ENCODE assay signal across 8 cellular contexts in the genomic region with DNA sequence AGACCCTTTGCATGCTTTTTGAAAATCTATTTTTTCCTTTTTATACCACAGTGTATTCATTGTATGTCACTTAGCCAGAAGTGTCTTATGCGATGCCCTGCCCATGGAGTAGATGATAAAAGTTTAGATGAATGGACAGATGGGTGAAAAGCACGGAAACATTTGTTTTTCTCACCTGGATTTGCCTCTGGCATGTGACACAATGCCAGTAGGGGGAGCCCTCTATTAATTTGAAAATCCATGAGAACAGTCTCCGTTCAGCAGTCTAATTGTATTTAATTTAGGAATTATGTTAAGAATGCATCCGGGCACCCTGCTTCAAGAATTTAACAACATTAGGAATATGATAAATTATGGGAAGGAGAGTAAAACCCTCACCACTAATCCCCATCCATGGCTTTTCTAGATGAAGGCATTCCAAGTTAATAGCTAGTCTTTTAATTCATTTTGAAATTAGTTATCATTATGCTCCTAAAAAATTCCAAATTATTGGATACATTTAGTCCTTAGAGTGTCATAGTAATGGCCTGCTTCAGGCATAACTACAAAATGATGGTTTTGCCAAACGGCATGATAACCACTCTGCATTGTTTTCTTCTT. TPM values are rescaled to one million over a fixed set of nuclear protein-coding genes. Genes with fewer than 3 reads are reported as not detected.
DNase-seq lines count a peak whose midpoint lies in the region; ATAC-seq, FAIRE-seq and TF ChIP-seq lines count a peak whose summit lies in the region.

No MANE protein-coding gene starts in this region.

- H3K4me1 ChIP-seq in heart right ventricle: peaks cover 0 to 5% (median 0%) of the 10 kb centered on the region in 9 donors
- no peaks in the 10 kb centered on the region for H3K4me1 ChIP-seq in pancreas

- peak; percentile 34 to 73 (median 64) for TF ChIP-seq CTCF in heart right ventricle (IDR thresholded peaks at IDR 0.05)
- TF ChIP-seq CTCF in pancreas (IDR thresholded peaks at IDR 0.05): peak; percentile 29 to 66 (median 44)

- H3K36me3 ChIP-seq in heart right ventricle (peaks cover 0 to 16% (median 0%) of the 10 kb centered on the region in 9 donors), pancreas (no peaks in the 10 kb centered on the region)

- H3K4me1 Mint-ChIP-seq in stimulated activated naive B cell treated with anti-CD40 and anti-IgM and Interleukin-4, amounts not matched to agents 10 μg/mL and 1 μg/mL and 100 μg/mL, for 72 hours: peaks cover 0 to 2% of the 10 kb centered on the region in 2 donors

- H3K9me3 Mint-ChIP-seq in stimulated activated naive B cell treated with anti-CD40 and anti-IgM and Interleukin-4, amounts not matched to agents 10 μg/mL and 1 μg/mL and 100 μg/mL, for 72 hours: peaks cover 1 to 3% of the 10 kb centered on the region in 2 donors

- H3K27ac Mint-ChIP-seq in stimulated activated naive B cell treated with anti-CD40 and anti-IgM and Interleukin-4, amounts not matched to agents 10 μg/mL and 1 μg/mL and 100 μg/mL, for 72 hours: no peak overlapping the region

- FAIRE-seq in pancreas (lab: Jason Lieb, UNC): no peak

- 56 to 62% methylated on average over 5 of the region's 5 CpGs for WGBS in heart right ventricle, 2 donors
- WGBS in pancreas, 2 donors: 38 to 39% methylated on average over 5 of the region's 5 CpGs

- H3K27me3 ChIP-seq in heart right ventricle: no peaks in the 10 kb centered on the region
- H3K27me3 ChIP-seq in pancreas: no peaks in the 10 kb centered on the region

- no peak for DNase-seq in heart right ventricle
- no peak for DNase-seq in left ventricle myocardium superior
- DNase-seq in NCI-H2081 treated with DMSO at 0.1 percent for 48 hours (lab: John Stamatoyannopoulos, UW): peak; percentile 7
- DNase-seq in dermis microvascular lymphatic vessel endothelial cell (ENCODE audit: low read depth in 2 of 2): peak; percentile 11 to 41
- peak in 1 of 6 donors; percentile 19 for DNase-seq in pancreas
- no peak for DNase-seq in stimulated activated naive B cell treated with anti-CD40 and anti-IgM and Interleukin-4, amounts not matched to agents 10 μg/mL and 1 μg/mL and 100 μg/mL, for 72 hours

- no peak overlapping the region for H3K27ac ChIP-seq in heart right ventricle
- H3K27ac ChIP-seq in pancreas: no peak overlapping the region

- ATAC-seq in heart right ventricle: peak in 1 of 8 donors; percentile 33
- no peak for ATAC-seq in left ventricle myocardium superior
- peak in 3 of 4 donors; percentile 66 to 70 (median 69) for ATAC-seq in pancreas
- ATAC-seq in HG03432 (IDR thresholded peaks at IDR 0.05; ENCODE audit: unreplicated experiment): no peak
- ATAC-seq in stimulated activated naive B cell treated with anti-CD40 and anti-IgM and Interleukin-4, amounts not matched to agents 10 μg/mL and 1 μg/mL and 100 μg/mL, for 72 hours (replicated peaks): no peak
- no peak for ATAC-seq in HG02840 (IDR thresholded peaks at IDR 0.05; ENCODE audit: low FRiP score, unreplicated experiment)

- no peaks in the 10 kb centered on the region for H3K27me3 Mint-ChIP-seq in stimulated activated naive B cell treated with anti-CD40 and anti-IgM and Interleukin-4, amounts not matched to agents 10 μg/mL and 1 μg/mL and 100 μg/mL, for 72 hours

- intact Hi-C loops in heart right ventricle (cut with DNase I) (no loop called here), left ventricle myocardium superior (cut with micrococcal nuclease) (no loop called here), pancreas (cut with DNase I) (no loop called here)

- no peak overlapping the region for H3K4me3 ChIP-seq in heart right ventricle
- no peak overlapping the region for H3K4me3 ChIP-seq in pancreas

- peaks cover 29 to 43% of the 10 kb centered on the region in 2 donors for H3K36me3 Mint-ChIP-seq in stimulated activated naive B cell treated with anti-CD40 and anti-IgM and Interleukin-4, amounts not matched to agents 10 μg/mL and 1 μg/mL and 100 μg/mL, for 72 hours

- no peaks in the 10 kb centered on the region for H3K9me3 ChIP-seq in heart right ventricle
- H3K9me3 ChIP-seq in pancreas: no peaks in the 10 kb centered on the region

- H3K4me3 Mint-ChIP-seq in stimulated activated naive B cell treated with anti-CD40 and anti-IgM and Interleukin-4, amounts not matched to agents 10 μg/mL and 1 μg/mL and 100 μg/mL, for 72 hours: no peak overlapping the region

RNA-seq across cellular contexts. Expression of gene ALKBH3, which starts 55.3 kb away (rescaled TPM):
- total RNA-seq in heart right ventricle (10 to 100 TPM in 9 of 10 donors, 1 to 10 TPM in 1; 9.2 to 20.5 (median 17.8) TPM), left ventricle myocardium superior (17.5 TPM), dermis microvascular lymphatic vessel endothelial cell (27.1 and 29.1 TPM in 2 replicates), pancreas (10 to 100 TPM; 13.9 to 20.1 (median 17.0) TPM)
- polyA plus RNA-seq in heart right ventricle (10 to 100 TPM; 20.1 to 20.4 TPM), pancreas (10 to 100 TPM; 22.5 to 29.1 TPM)

Comparison
In these comparisons a context has a peak if more than half of its experiments do, and no peak if none do; other contexts are left out.
1. ATAC-seq: peak in pancreas (3 of 4); none in left ventricle myocardium superior (single experiment), HG03432 (single experiment), stimulated activated naive B cell treated with anti-CD40 and anti-IgM and Interleukin-4, amounts not matched to agents 10 μg/mL and 1 μg/mL and 100 μg/mL, for 72 hours (0 of 2) and HG02840 (single experiment).
2. DNase-seq: peak in NCI-H2081 treated with DMSO at 0.1 percent for 48 hours (single experiment) and dermis microvascular lymphatic vessel endothelial cell (2 of 2); none in heart right ventricle (0 of 2), left ventricle myocardium superior (single experiment) and stimulated activated naive B cell treated with anti-CD40 and anti-IgM and Interleukin-4, amounts not matched to agents 10 μg/mL and 1 μg/mL and 100 μg/mL, for 72 hours (single experiment).